In the genomic region with DNA sequence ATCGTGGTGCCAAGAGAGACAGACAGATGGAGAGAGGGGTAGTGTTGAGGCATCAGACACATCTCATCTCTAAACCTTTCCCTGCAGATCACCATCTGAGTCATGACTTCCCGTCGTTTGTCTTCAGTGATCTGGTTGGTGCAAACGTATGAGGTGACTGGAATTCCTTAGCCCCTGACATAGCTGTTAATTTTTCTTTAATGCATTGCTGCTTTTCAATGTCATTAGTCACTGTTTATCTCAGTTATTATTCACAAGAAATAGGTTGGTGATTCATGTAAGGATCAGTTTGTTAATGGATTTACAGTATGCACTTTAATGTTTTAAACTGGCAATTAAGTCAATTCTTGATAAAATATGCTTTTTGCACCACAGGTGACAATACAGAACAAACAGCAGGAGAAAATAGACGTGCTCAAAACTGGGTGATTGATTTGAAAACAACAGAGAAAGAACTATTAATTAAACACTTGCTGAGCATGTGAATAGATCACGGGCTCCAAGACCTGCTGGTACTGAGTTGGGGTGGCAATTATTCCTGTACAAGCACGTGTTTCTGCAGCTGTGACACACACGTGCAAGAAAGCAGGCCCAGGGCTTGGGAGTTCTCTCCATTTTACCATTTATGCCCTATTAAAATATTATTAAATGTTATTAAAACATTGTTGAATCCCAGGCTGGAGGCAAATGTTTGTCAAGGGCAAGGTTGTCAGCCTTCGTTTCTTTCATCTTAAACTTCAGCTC, we compare ENCODE assay signal across 9 cellular contexts. TPM values are rescaled to one million over a fixed set of nuclear protein-coding genes. Genes with fewer than 3 reads are reported as not detected.
A peak's percentile ranks its signal among the peaks of the same experiment; 100 is the strongest.
DNase-seq lines count a peak whose midpoint lies in the region; ATAC-seq and TF ChIP-seq lines count a peak whose summit lies in the region.
"Had no signal": no experiment of that assay in that cellular context is flagged by ENCODE, and none has a peak within 500 bp of the region (broad histone marks: within the 10 kb centered on the region; RNA-seq: fewer than 3 reads in every experiment).

No MANE protein-coding gene starts in this region.

- ATAC-seq in activated T-helper 17 cell treated with anti-CD3 and anti-CD28 coated beads, Interleukin-2, amount 50 U/mL, for 72 hours (replicated peaks) = peak; percentile 44
- no peak for ATAC-seq in naive B cell (ENCODE audit: low read depth in 2 of 2)
- ATAC-seq: Panc1 had no signal

- H3K4me3 Mint-ChIP-seq in activated T-helper 17 cell treated with anti-CD3 and anti-CD28 coated beads, Interleukin-2, amount 50 U/mL, for 72 hours = peak overlapping the region; percentile 93
- H3K4me3 Mint-ChIP-seq in naive B cell = peak overlapping the region in 5 of 8 donors; percentile 36 to 100 (median 75)

- no peak overlapping the region for H3K27ac Mint-ChIP-seq in activated T-helper 17 cell treated with anti-CD3 and anti-CD28 coated beads, Interleukin-2, amount 50 U/mL, for 72 hours
- peak overlapping the region in 5 of 6 donors; percentile 50 to 98 (median 79) for H3K27ac Mint-ChIP-seq in naive B cell

- H3K27me3 Mint-ChIP-seq in activated T-helper 17 cell treated with anti-CD3 and anti-CD28 coated beads, Interleukin-2, amount 50 U/mL, for 72 hours = no peaks in the 10 kb centered on the region
- no peaks in the 10 kb centered on the region for H3K27me3 Mint-ChIP-seq in naive B cell

- DNase-seq in GM04504 (ENCODE audit: low read depth) (peak; percentile 46), naive B cell (no peak), putamen (ENCODE audit: low spot score) (no peak), NCI-H1436 treated with DMSO at 0.1 percent for 48 hours (lab: John Stamatoyannopoulos, UW) (no peak), NCI-H2107 (lab: John Stamatoyannopoulos, UW) (no peak), NK-92 (lab: John Stamatoyannopoulos, UW; ENCODE audit: unreplicated experiment) (no peak)

- H3K4me1 Mint-ChIP-seq in activated T-helper 17 cell treated with anti-CD3 and anti-CD28 coated beads, Interleukin-2, amount 50 U/mL, for 72 hours = peaks cover 30% of the 10 kb centered on the region
- H3K4me1 Mint-ChIP-seq in naive B cell = peaks cover 51 to 70% (median 51%) of the 10 kb centered on the region in 3 donors

- H3K36me3 Mint-ChIP-seq in activated T-helper 17 cell treated with anti-CD3 and anti-CD28 coated beads, Interleukin-2, amount 50 U/mL, for 72 hours (ENCODE audit: low read depth) = no peaks in the 10 kb centered on the region
- H3K36me3 Mint-ChIP-seq in naive B cell = no peaks in the 10 kb centered on the region

- TF ChIP-seq RAD21 in Ishikawa (IDR thresholded peaks at IDR 0.05; ENCODE audit: low read depth) = no peak

- no peaks in the 10 kb centered on the region for H3K9me3 Mint-ChIP-seq in activated T-helper 17 cell treated with anti-CD3 and anti-CD28 coated beads, Interleukin-2, amount 50 U/mL, for 72 hours
- H3K9me3 Mint-ChIP-seq in naive B cell = no peaks in the 10 kb centered on the region

- TF ChIP-seq EP300 in Ishikawa (IDR thresholded peaks at IDR 0.05; ENCODE audit: borderline replicate concordance) = 0 out of 2 replicates have a peak, but pooled peaks have one; percentile 23

TF ChIP-seq in Ishikawa, 13 proteins besides CTCF, POLR2A, EP300 and RAD21:
- TF ChIP-seq YY1 (IDR thresholded peaks at IDR 0.05; ENCODE audit: low read depth) (no peak), NFIC (IDR thresholded peaks at IDR 0.05) (peak; percentile 59; the same call in 1 of the 2 replicates), FOXM1 (IDR thresholded peaks at IDR 0.05; ENCODE audit: borderline replicate concordance, low read depth) (peak; percentile 55; the same call in 1 of the 2 replicates), TEAD4 (IDR thresholded peaks at IDR 0.05) (peak; percentile 54; the same call in 1 of the 2 replicates), TCF12 (IDR thresholded peaks at IDR 0.05; ENCODE audit: low read depth) (peak; percentile 66)
- TF ChIP-seq, protein P1, sequence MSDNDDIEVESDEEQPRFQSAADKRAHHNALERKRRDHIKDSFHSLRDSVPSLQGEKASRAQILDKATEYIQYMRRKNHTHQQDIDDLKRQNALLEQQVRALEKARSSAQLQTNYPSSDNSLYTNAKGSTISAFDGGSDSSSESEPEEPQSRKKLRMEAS (IDR thresholded peaks at IDR 0.05) = peak; percentile 69
- TF ChIP-seq, protein P2, sequence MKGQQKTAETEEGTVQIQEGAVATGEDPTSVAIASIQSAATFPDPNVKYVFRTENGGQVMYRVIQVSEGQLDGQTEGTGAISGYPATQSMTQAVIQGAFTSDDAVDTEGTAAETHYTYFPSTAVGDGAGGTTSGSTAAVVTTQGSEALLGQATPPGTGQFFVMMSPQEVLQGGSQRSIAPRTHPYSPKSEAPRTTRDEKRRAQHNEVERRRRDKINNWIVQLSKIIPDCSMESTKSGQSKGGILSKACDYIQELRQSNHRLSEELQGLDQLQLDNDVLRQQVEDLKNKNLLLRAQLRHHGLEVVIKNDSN (IDR thresholded peaks at IDR 0.05) = no peak

RNA-seq across cellular contexts. Expression of gene TMEM154, which starts 1.4 kb away (rescaled TPM):
- total RNA-seq in activated T-helper 17 cell treated with anti-CD3 and anti-CD28 coated beads, Interleukin-2, amount 50 U/mL, for 72 hours = 10 to 100 TPM in 1 of 2 donors, 1 to 10 TPM in 1; 8.6 to 18.0 TPM
- polyA plus RNA-seq in naive B cell (ENCODE audit: low read depth in 6 of 6) = 100 to 1,000 TPM; 125 to 213 (median 155) TPM
